Comparison of ENCODE assay signal across 25 cellular contexts in genomic region chr11:106840993-106841392, GRCh38.
"Had no signal": no experiment of that assay in that cellular context is flagged by ENCODE, and none has a peak within 500 bp of the region (broad histone marks: within the 10 kb centered on the region; RNA-seq: fewer than 3 reads in every experiment).

No MANE protein-coding gene starts in this region.

- FAIRE-seq: bronchial epithelial cell had no signal

- H3K27ac ChIP-seq: esophagus muscularis mucosa, foreskin keratinocyte, heart left ventricle, neural progenitor cell, right atrium auricular region, uterus had no signal

- H3K4me1 ChIP-seq: esophagus muscularis mucosa, foreskin keratinocyte, heart left ventricle, neural progenitor cell, right atrium auricular region, uterus had no signal

- H3K9me3 ChIP-seq: esophagus muscularis mucosa, right atrium auricular region, uterus had no signal

- H3K4me3 ChIP-seq: esophagus muscularis mucosa, heart left ventricle, neural progenitor cell, right atrium auricular region, smooth muscle cell, uterus had no signal

- ATAC-seq: foreskin keratinocyte; heart left ventricle; natural killer cell; stimulated activated memory B cell treated with anti-CD40 and anti-IgM and Interleukin-4, amounts not matched to agents 10 μg/mL and 1 μg/mL and 100 μg/mL, for 72 hours; stimulated activated naive CD8-positive, alpha-beta T cell treated with anti-CD3 and anti-CD28 coated beads, Interleukin-15, amount 100 ng/mL, for 72 hours had no signal

- H3K36me3 ChIP-seq: esophagus muscularis mucosa, heart left ventricle, neural progenitor cell, right atrium auricular region, uterus had no signal

- H3K9ac ChIP-seq: neural progenitor cell had no signal

- H2AFZ ChIP-seq: neural progenitor cell had no signal

- DNase-seq: activated CD4-positive, alpha-beta T cell treated with anti-CD3 and anti-CD28 coated beads for 4 hours; activated CD4-positive, alpha-beta T cell treated with anti-CD3 and anti-CD28 coated beads, Interleukin-2, amount 50 U/mL, for 4 hours; activated CD4-positive, CD25-positive, alpha-beta regulatory T cell; activated CD8-positive, alpha-beta memory T cell treated with anti-CD3 and anti-CD28 coated beads for 24 hours; activated effector memory CD4-positive, alpha-beta T cell treated with Interleukin-2 at 50 U/mL for 16 hours; activated naive CD4-positive, alpha-beta T cell treated with Interleukin-2 at 50 U/mL for 16 hours; anterior cingulate cortex; foreskin keratinocyte; heart left ventricle; hypothalamus; mesenchymal stem cell; natural killer cell; occipital lobe; stimulated activated CD4-positive, alpha-beta T cell treated with anti-CD3 and anti-CD28 coated beads, Interleukin-1b, Interleukin-23, amount 100 ng/mL, for 48 hours; stimulated activated CD4-positive, alpha-beta T cell treated with anti-CD3 and anti-CD28 coated beads, Interleukin-4, amount 100 ng/mL, for 4 hours; stimulated activated CD8-positive, alpha-beta memory T cell treated with anti-CD3 and anti-CD28 coated beads, Interleukin-4, amount 100 ng/mL, for 48 hours; stimulated activated naive CD8-positive, alpha-beta T cell treated with anti-CD3 and anti-CD28 coated beads, Interleukin-15, amount 100 ng/mL, for 72 hours; substantia nigra; uterus had no signal

- H3K27me3 ChIP-seq: esophagus muscularis mucosa, foreskin keratinocyte, heart left ventricle, neural progenitor cell, right atrium auricular region, uterus had no signal

- H3K4me2 ChIP-seq: neural progenitor cell, smooth muscle cell had no signal
